Comparison of ENCODE assay signal across 19 cellular contexts in genomic region chr14:34420547-34421150, GRCh38.
"Had no signal": no experiment of that assay in that cellular context is flagged by ENCODE, and none has a peak within 500 bp of the region (broad histone marks: within the 10 kb centered on the region; RNA-seq: fewer than 3 reads in every experiment).

No MANE protein-coding gene starts in this region.

- H3K4me3 ChIP-seq: adrenal gland, ascending aorta, psoas muscle, tibial nerve had no signal

- H3K27me3 ChIP-seq: adrenal gland, ascending aorta, brain microvascular endothelial cell, tibial nerve had no signal

- ATAC-seq: left ventricle myocardium superior; natural killer cell; psoas muscle; right cardiac atrium; stimulated activated naive CD8-positive, alpha-beta T cell treated with anti-CD3 and anti-CD28 coated beads, Interleukin-15, amount 100 ng/mL, for 72 hours had no signal

- H3K4me1 ChIP-seq: adrenal gland, ascending aorta, psoas muscle, tibial nerve had no signal

- H3K36me3 ChIP-seq: adrenal gland, ascending aorta, brain microvascular endothelial cell, tibial nerve had no signal

- H3K27ac ChIP-seq: adrenal gland, ascending aorta, brain microvascular endothelial cell, psoas muscle, tibial nerve had no signal

- DNase-seq: activated naive CD4-positive, alpha-beta T cell; activated T-cell treated with anti-CD3 and anti-CD28 coated beads, Interleukin-2, amount 50 U/mL, for 1 hour; adrenal gland; brain microvascular endothelial cell; central memory CD4-positive, alpha-beta T cell; dermis blood vessel endothelial cell; effector CD8-positive, alpha-beta T cell; glutamatergic neuron; hippocampal formation; left ventricle myocardium superior; midbrain; natural killer cell; psoas muscle; right cardiac atrium; stimulated activated CD4-positive, alpha-beta T cell treated with anti-CD3 and anti-CD28 coated beads, Interleukin-12 subunit alpha, Interleukin-12 subunit beta, amount 100 ng/mL, for 4 hours; stimulated activated naive CD8-positive, alpha-beta T cell treated with anti-CD3 and anti-CD28 coated beads, Interleukin-15, amount 100 ng/mL, for 72 hours; T-helper 9 cell had no signal
